Comparison of ENCODE assay signal across 8 cellular contexts in genomic region chr22:20318043-20318688, GRCh38. TPM values are rescaled to one million over a fixed set of nuclear protein-coding genes. Genes with fewer than 3 reads are reported as not detected.
A peak's percentile ranks its signal among the peaks of the same experiment; 100 is the strongest.
DNase-seq lines count a peak whose midpoint lies in the region; ATAC-seq and TF ChIP-seq lines count a peak whose summit lies in the region.
"Not testable (repeated sequence)": the region's sequence is repeated elsewhere in the genome, so short reads cannot be mapped to it uniquely, and the experiment has no call there.

No MANE protein-coding gene starts in this region.

- peak overlapping the region; percentile 2 for H3K4me2 ChIP-seq in fibroblast of lung (ENCODE audit: extremely low read depth, insufficient read depth, low read length)

- H3K79me2 ChIP-seq in fibroblast of lung (ENCODE audit: control insufficient read depth, insufficient read depth, low read length) = not testable (repeated sequence)

- H4K20me1 ChIP-seq in fibroblast of lung (ENCODE audit: control insufficient read depth, extremely low read depth, insufficient read depth, low read length) = not testable (repeated sequence)

- H3K9ac ChIP-seq in fibroblast of lung (ENCODE audit: insufficient read depth, low read length) = not testable (repeated sequence)

- H3K4me1 ChIP-seq in HEK293 (ENCODE audit: control insufficient read depth, insufficient read depth, low read length); fibroblast of lung (ENCODE audit: control insufficient read depth, extremely low read depth, insufficient read depth, low read length): not testable (repeated sequence)

- intact Hi-C loops in CD14-positive monocyte (cut with micrococcal nuclease); natural killer cell (cut with micrococcal nuclease): not testable (repeated sequence)

- TF ChIP-seq CTCF in CD14-positive monocyte (IDR thresholded peaks at IDR 0.05); HEK293 (tag by site-specific recombination; IDR thresholded peaks at IDR 0.05); fibroblast of lung (conservative IDR thresholded peaks at IDR 0.05 in 1 of 2, IDR thresholded peaks at IDR 0.05 in 1 of 2; ENCODE audit: low read depth in 1 of 2, low read length in 2 of 2); natural killer cell (IDR thresholded peaks at IDR 0.05): not testable (repeated sequence)

- ATAC-seq in activated naive CD8-positive, alpha-beta T cell treated with anti-CD3 and anti-CD28 coated beads, Interleukin-2, amount 10 ng/mL, durations not matched to agents 7 days and 5 days (ENCODE audit: low read depth); natural killer cell; stimulated activated naive CD8-positive, alpha-beta T cell treated with anti-CD3 and anti-CD28 coated beads, Interleukin-15, amount 100 ng/mL, for 72 hours: not testable (repeated sequence)

- H3K4me1 Mint-ChIP-seq in CD14-positive monocyte (peaks cover 39% of the 10 kb centered on the region), natural killer cell (peaks cover 28 to 43% of the 10 kb centered on the region in 2 donors)
- H3K4me1 Mint-ChIP-seq in activated CD4-positive, alpha-beta memory T cell treated with anti-CD3 and anti-CD28 coated beads, Interleukin-2, amount 10 ng/mL, durations not matched to agents 7 days and 5 days = peaks cover 51% of the 10 kb centered on the region
- H3K4me1 Mint-ChIP-seq in activated naive CD8-positive, alpha-beta T cell treated with anti-CD3 and anti-CD28 coated beads, Interleukin-2, amount 10 ng/mL, durations not matched to agents 7 days and 5 days = peaks cover 28% of the 10 kb centered on the region
- H3K4me1 Mint-ChIP-seq in stimulated activated naive CD8-positive, alpha-beta T cell treated with anti-CD3 and anti-CD28 coated beads, Interleukin-15, amount 100 ng/mL, for 72 hours = peaks cover 65% of the 10 kb centered on the region

- not testable (repeated sequence) for H3K27me3 ChIP-seq in fibroblast of lung (ENCODE audit: control insufficient read depth, insufficient read depth, low read length)

- CTCF ChIA-PET in HEK293 (lab: Yijun Ruan, JAX) = interaction anchor here (0.5 to 4.5 kb wide), 12 partner anchors 9 to 291 kb away, joined by 3 to 20 read pairs (median 3); partner anchors contain the start of gene MED15
- CTCF ChIA-PET in activated CD4-positive, alpha-beta memory T cell treated with anti-CD3 and anti-CD28 coated beads, Interleukin-2, amount 10 ng/mL, durations not matched to agents 7 days and 5 days (lab: Charles Lee) = interaction anchor here (0.9 to 1.4 kb wide), 4 partner anchors 23 to 145 kb away, joined by 3 to 6 read pairs (median 4); partner anchors contain the start of gene ZNF74

- not testable (repeated sequence) for H3K27me3 Mint-ChIP-seq in CD14-positive monocyte (ENCODE audit: low read depth in 3 of 3); activated CD4-positive, alpha-beta memory T cell treated with anti-CD3 and anti-CD28 coated beads, Interleukin-2, amount 10 ng/mL, durations not matched to agents 7 days and 5 days; activated naive CD8-positive, alpha-beta T cell treated with anti-CD3 and anti-CD28 coated beads, Interleukin-2, amount 10 ng/mL, durations not matched to agents 7 days and 5 days; natural killer cell (ENCODE audit: low read depth in 2 of 2); stimulated activated naive CD8-positive, alpha-beta T cell treated with anti-CD3 and anti-CD28 coated beads, Interleukin-15, amount 100 ng/mL, for 72 hours

- H3K4me3 ChIP-seq in HEK293 (ENCODE audit: low read depth, low read length) = not testable (repeated sequence)
- peak overlapping the region in 2 of 4 experiments; percentile 23 to 34 for H3K4me3 ChIP-seq in fibroblast of lung (replicated peaks in 1 of 4; ENCODE audit: control extremely low read depth in 1 of 4, insufficient read depth in 1 of 4, low read depth in 3 of 4, low read length in 4 of 4)

- H3K27ac Mint-ChIP-seq in CD14-positive monocyte = peak overlapping the region in 5 of 7 donors; percentile 8 to 78 (median 68)
- H3K27ac Mint-ChIP-seq in activated CD4-positive, alpha-beta memory T cell treated with anti-CD3 and anti-CD28 coated beads, Interleukin-2, amount 10 ng/mL, durations not matched to agents 7 days and 5 days; activated naive CD8-positive, alpha-beta T cell treated with anti-CD3 and anti-CD28 coated beads, Interleukin-2, amount 10 ng/mL, durations not matched to agents 7 days and 5 days; natural killer cell; stimulated activated naive CD8-positive, alpha-beta T cell treated with anti-CD3 and anti-CD28 coated beads, Interleukin-15, amount 100 ng/mL, for 72 hours: not testable (repeated sequence)

- POLR2A ChIA-PET in HEK293 (lab: Yijun Ruan, JAX); activated CD4-positive, alpha-beta memory T cell treated with anti-CD3 and anti-CD28 coated beads, Interleukin-2, amount 10 ng/mL, durations not matched to agents 7 days and 5 days (lab: Charles Lee): not testable (repeated sequence)
- POLR2A ChIA-PET in activated naive CD8-positive, alpha-beta T cell treated with anti-CD3 and anti-CD28 coated beads, Interleukin-2, amount 10 ng/mL, durations not matched to agents 7 days and 5 days (lab: Charles Lee) = interaction anchor here (1.7 to 2.0 kb wide), 2 partner anchors 75 to 91 kb away, joined by 4 to 9 read pairs; partner anchors contain the start of gene ZNF74

- not testable (repeated sequence) for H3K36me3 Mint-ChIP-seq in CD14-positive monocyte; activated CD4-positive, alpha-beta memory T cell treated with anti-CD3 and anti-CD28 coated beads, Interleukin-2, amount 10 ng/mL, durations not matched to agents 7 days and 5 days (ENCODE audit: low read depth); activated naive CD8-positive, alpha-beta T cell treated with anti-CD3 and anti-CD28 coated beads, Interleukin-2, amount 10 ng/mL, durations not matched to agents 7 days and 5 days; natural killer cell

- H3K4me3 Mint-ChIP-seq in CD14-positive monocyte (peak overlapping the region; percentile 72 to 76), natural killer cell (peak overlapping the region; percentile 64)
- peak overlapping the region; percentile 46 for H3K4me3 Mint-ChIP-seq in activated CD4-positive, alpha-beta memory T cell treated with anti-CD3 and anti-CD28 coated beads, Interleukin-2, amount 10 ng/mL, durations not matched to agents 7 days and 5 days
- H3K4me3 Mint-ChIP-seq in activated naive CD8-positive, alpha-beta T cell treated with anti-CD3 and anti-CD28 coated beads, Interleukin-2, amount 10 ng/mL, durations not matched to agents 7 days and 5 days = peak overlapping the region; percentile 98
- H3K4me3 Mint-ChIP-seq in stimulated activated naive CD8-positive, alpha-beta T cell treated with anti-CD3 and anti-CD28 coated beads, Interleukin-15, amount 100 ng/mL, for 72 hours = peak overlapping the region; percentile 47 to 100

- not testable (repeated sequence) for H3K36me3 ChIP-seq in HEK293 (ENCODE audit: control insufficient read depth in 2 of 2, insufficient read depth in 1 of 2, low read length in 2 of 2); fibroblast of lung (ENCODE audit: control insufficient read depth, insufficient read depth, low read length)

- not testable (repeated sequence) for H3K9me3 Mint-ChIP-seq in CD14-positive monocyte; activated CD4-positive, alpha-beta memory T cell treated with anti-CD3 and anti-CD28 coated beads, Interleukin-2, amount 10 ng/mL, durations not matched to agents 7 days and 5 days; activated naive CD8-positive, alpha-beta T cell treated with anti-CD3 and anti-CD28 coated beads, Interleukin-2, amount 10 ng/mL, durations not matched to agents 7 days and 5 days; natural killer cell; stimulated activated naive CD8-positive, alpha-beta T cell treated with anti-CD3 and anti-CD28 coated beads, Interleukin-15, amount 100 ng/mL, for 72 hours

- not testable (repeated sequence) for H2AFZ ChIP-seq in fibroblast of lung (ENCODE audit: low read length)

- H3K27ac ChIP-seq in HEK293 (ENCODE audit: extremely low read depth, low read depth, low read length); fibroblast of lung (ENCODE audit: insufficient read depth, low read length): not testable (repeated sequence)

- DNase-seq in CD14-positive monocyte (ENCODE audit: low spot score) (peak; percentile 38), OCI-M1 (lab: John Stamatoyannopoulos, UW) (peak; percentile 83)
- peak; percentile 12 for DNase-seq in activated CD4-positive, alpha-beta memory T cell treated with anti-CD3 and anti-CD28 coated beads, Interleukin-2, amount 10 ng/mL, durations not matched to agents 7 days and 5 days
- DNase-seq in activated naive CD8-positive, alpha-beta T cell treated with anti-CD3 and anti-CD28 coated beads, Interleukin-2, amount 10 ng/mL, durations not matched to agents 7 days and 5 days; fibroblast of lung (ENCODE audit: low read depth in 2 of 2); natural killer cell: not testable (repeated sequence)
- DNase-seq in stimulated activated naive CD8-positive, alpha-beta T cell treated with anti-CD3 and anti-CD28 coated beads, Interleukin-15, amount 100 ng/mL, for 72 hours = peak in 1 of 2 donors; percentile 0

- not testable (repeated sequence) for H3K9me3 ChIP-seq in HEK293 (ENCODE audit: control insufficient read depth, insufficient read depth, low read depth, low read length); fibroblast of lung (ENCODE audit: control insufficient read depth, insufficient read depth, low read depth, low read length)

RNA-seq across cellular contexts. Expression of gene DGCR6L, which starts 1.7 kb away (rescaled TPM):
- polyA plus RNA-seq in CD14-positive monocyte (10 to 100 TPM; 56.3 to 62.8 TPM), fibroblast of lung (26.2 and 42.7 TPM in 2 replicates)
- 10 to 100 TPM; 40.8 to 41.1 TPM for total RNA-seq in activated CD4-positive, alpha-beta memory T cell treated with anti-CD3 and anti-CD28 coated beads, Interleukin-2, amount 10 ng/mL, durations not matched to agents 7 days and 5 days
- 10 to 100 TPM; 39.7 to 45.7 TPM for total RNA-seq in activated naive CD8-positive, alpha-beta T cell treated with anti-CD3 and anti-CD28 coated beads, Interleukin-2, amount 10 ng/mL, durations not matched to agents 7 days and 5 days
- total RNA-seq in fibroblast of lung (51.1 and 53.2 TPM in 2 replicates), natural killer cell (10 to 100 TPM; 20.3 to 34.3 (median 33.0) TPM)
- polyA plus RNA-seq in fibroblast of lung (2012) = 43.9 and 80.0 TPM in 2 replicates
- 33.7 and 35.4 TPM in 2 replicates for polyA minus RNA-seq in fibroblast of lung (ENCODE audit: low replicate concordance)

RNA-seq across cellular contexts. Expression of gene RTN4R, which starts 50.0 kb away (rescaled TPM):
- not detected for polyA plus RNA-seq in CD14-positive monocyte
- total RNA-seq in activated CD4-positive, alpha-beta memory T cell treated with anti-CD3 and anti-CD28 coated beads, Interleukin-2, amount 10 ng/mL, durations not matched to agents 7 days and 5 days = 1 to 10 TPM; 2.3 to 3.1 TPM
- total RNA-seq in activated naive CD8-positive, alpha-beta T cell treated with anti-CD3 and anti-CD28 coated beads, Interleukin-2, amount 10 ng/mL, durations not matched to agents 7 days and 5 days = 1 to 10 TPM; 5.7 to 6.1 TPM
- 0.26 and 0.99 TPM in 2 replicates for total RNA-seq in fibroblast of lung
- polyA plus RNA-seq in fibroblast of lung = 0.33 and 2.0 TPM in 2 replicates
- polyA plus RNA-seq in fibroblast of lung (2012) = 0.93 and 4.3 TPM in 2 replicates
- polyA minus RNA-seq in fibroblast of lung (ENCODE audit: low replicate concordance) = 0.56 and 2.4 TPM in 2 replicates
- 1 to 10 TPM; 1.2 to 2.9 (median 1.6) TPM for total RNA-seq in natural killer cell

Comparison
In these comparisons a context has a peak if more than half of its experiments do, and no peak if none do; other contexts are left out.
1. H3K4me3 Mint-ChIP-seq: peak in every context shown above with its lines; median percentile 98 in activated naive CD8-positive, alpha-beta T cell treated with anti-CD3 and anti-CD28 coated beads, Interleukin-2, amount 10 ng/mL, durations not matched to agents 7 days and 5 days; 74 in CD14-positive monocyte; 74 in stimulated activated naive CD8-positive, alpha-beta T cell treated with anti-CD3 and anti-CD28 coated beads, Interleukin-15, amount 100 ng/mL, for 72 hours; 64 in natural killer cell; 46 in activated CD4-positive, alpha-beta memory T cell treated with anti-CD3 and anti-CD28 coated beads, Interleukin-2, amount 10 ng/mL, durations not matched to agents 7 days and 5 days.